34 cellular contexts compared by ENCODE assay signal in genomic region chr20:42350521-42350920, GRCh38.
"Had no signal": no experiment of that assay in that cellular context is flagged by ENCODE, and none has a peak within 500 bp of the region (broad histone marks: within the 10 kb centered on the region; RNA-seq: fewer than 3 reads in every experiment).

No MANE protein-coding gene starts in this region.

- H3K4me3 Mint-ChIP-seq: activated B cell treated with CpG ODN at 0.5 μM for 24 hours; activated CD8-positive, alpha-beta T cell treated with anti-CD3 and anti-CD28 coated beads for 36 hours; activated naive CD8-positive, alpha-beta T cell; activated T-cell treated with anti-CD3 and anti-CD28 coated beads, Interleukin-2, amount 50 U/mL, for 4 hours; activated T-helper 17 cell treated with anti-CD3 and anti-CD28 coated beads, Interleukin-2, amount 50 U/mL, for 72 hours; central memory CD8-positive, alpha-beta T cell; effector memory CD8-positive, alpha-beta T cell; T-helper 17 cell; T-helper 2 cell treated with Interferon-gamma antibody and Interleukin-4, amounts not matched to agents 5 μg/mL and 100 μg/mL, for 36 hours had no signal

- H3K27ac Mint-ChIP-seq: activated B cell treated with CpG ODN at 0.5 μM for 24 hours; activated CD8-positive, alpha-beta T cell treated with anti-CD3 and anti-CD28 coated beads for 36 hours; activated naive CD8-positive, alpha-beta T cell; activated T-helper 17 cell treated with anti-CD3 and anti-CD28 coated beads, Interleukin-2, amount 50 U/mL, for 72 hours; effector memory CD8-positive, alpha-beta T cell; T-helper 17 cell; T-helper 2 cell treated with Interferon-gamma antibody and Interleukin-4, amounts not matched to agents 5 μg/mL and 100 μg/mL, for 36 hours had no signal

- H3K4me3 ChIP-seq: coronary artery had no signal

- H3K27ac ChIP-seq: brain microvascular endothelial cell, coronary artery, epithelial cell of prostate, WERI-Rb-1 had no signal

- ATAC-seq: activated CD4-positive, CD25-positive, alpha-beta regulatory T cell treated with anti-CD3 and anti-CD28 coated beads, Interleukin-2, amount 50 U/mL, for 24 hours; activated CD8-positive, alpha-beta T cell treated with anti-CD3 and anti-CD28 coated beads for 36 hours; activated T-cell treated with anti-CD3 and anti-CD28 coated beads, Interleukin-2, amount 50 U/mL, for 4 hours; activated T-helper 17 cell treated with anti-CD3 and anti-CD28 coated beads, Interleukin-2, amount 50 U/mL, for 72 hours; effector memory CD8-positive, alpha-beta T cell; T-helper 17 cell had no signal

- H3K36me3 ChIP-seq: brain microvascular endothelial cell, WERI-Rb-1 had no signal

- FAIRE-seq: astrocyte, bronchial epithelial cell, endometrium, endothelial cell of umbilical vein, frontal cortex had no signal

- H3K9me3 Mint-ChIP-seq: activated B cell treated with CpG ODN at 0.5 μM for 24 hours; activated CD8-positive, alpha-beta T cell treated with anti-CD3 and anti-CD28 coated beads for 36 hours; activated T-cell treated with anti-CD3 and anti-CD28 coated beads, Interleukin-2, amount 50 U/mL, for 4 hours had no signal

- H3K27me3 ChIP-seq: brain microvascular endothelial cell had no signal

- H3K36me3 Mint-ChIP-seq: activated naive CD8-positive, alpha-beta T cell had no signal

- H3K27me3 Mint-ChIP-seq: activated B cell treated with CpG ODN at 0.5 μM for 24 hours; activated CD8-positive, alpha-beta T cell treated with anti-CD3 and anti-CD28 coated beads for 36 hours; activated naive CD8-positive, alpha-beta T cell; activated T-helper 17 cell treated with anti-CD3 and anti-CD28 coated beads, Interleukin-2, amount 50 U/mL, for 72 hours; central memory CD8-positive, alpha-beta T cell; effector memory CD8-positive, alpha-beta T cell; T-helper 17 cell had no signal

- DNase-seq: activated B cell treated with CpG ODN at 0.5 μM for 24 hours; activated CD4-positive, alpha-beta T cell treated with anti-CD3 and anti-CD28 coated beads for 48 hours; activated CD4-positive, alpha-beta T cell treated with anti-CD3 and anti-CD28 coated beads, Interleukin-2, amount 50 U/mL, for 1 hour; activated CD4-positive, alpha-beta T cell treated with anti-CD3 and anti-CD28 coated beads, Interleukin-2, amount 50 U/mL, for 48 hours; activated CD8-positive, alpha-beta memory T cell treated with anti-CD3 and anti-CD28 coated beads for 24 hours; activated CD8-positive, alpha-beta T cell treated with anti-CD3 and anti-CD28 coated beads for 36 hours; activated effector memory CD4-positive, alpha-beta T cell treated with Interleukin-2 at 50 U/mL for 16 hours; activated gamma-delta T cell treated with Interleukin-2 at 50 U/mL for 16 hours; activated naive CD4-positive, alpha-beta T cell treated with anti-CD3 and anti-CD28 coated beads, Interleukin-2, amount 50 U/mL, for 16 hours; activated naive CD4-positive, alpha-beta T cell treated with Interleukin-2 at 50 U/mL for 16 hours; activated T-cell treated with anti-CD3 and anti-CD28 coated beads, Interleukin-2, amount 50 U/mL, for 4 hours; amniotic stem cell; anterior cingulate cortex; brain microvascular endothelial cell; dermis blood vessel endothelial cell; effector CD4-positive, alpha-beta T cell; effector memory CD8-positive, alpha-beta T cell; foreskin fibroblast; T-helper 1 cell; T-helper 17 cell; T1000; WERI-Rb-1 had no signal

- H3K4me1 Mint-ChIP-seq: activated B cell treated with CpG ODN at 0.5 μM for 24 hours; activated T-helper 17 cell treated with anti-CD3 and anti-CD28 coated beads, Interleukin-2, amount 50 U/mL, for 72 hours; central memory CD8-positive, alpha-beta T cell; T-helper 17 cell had no signal
